In the genomic region with DNA sequence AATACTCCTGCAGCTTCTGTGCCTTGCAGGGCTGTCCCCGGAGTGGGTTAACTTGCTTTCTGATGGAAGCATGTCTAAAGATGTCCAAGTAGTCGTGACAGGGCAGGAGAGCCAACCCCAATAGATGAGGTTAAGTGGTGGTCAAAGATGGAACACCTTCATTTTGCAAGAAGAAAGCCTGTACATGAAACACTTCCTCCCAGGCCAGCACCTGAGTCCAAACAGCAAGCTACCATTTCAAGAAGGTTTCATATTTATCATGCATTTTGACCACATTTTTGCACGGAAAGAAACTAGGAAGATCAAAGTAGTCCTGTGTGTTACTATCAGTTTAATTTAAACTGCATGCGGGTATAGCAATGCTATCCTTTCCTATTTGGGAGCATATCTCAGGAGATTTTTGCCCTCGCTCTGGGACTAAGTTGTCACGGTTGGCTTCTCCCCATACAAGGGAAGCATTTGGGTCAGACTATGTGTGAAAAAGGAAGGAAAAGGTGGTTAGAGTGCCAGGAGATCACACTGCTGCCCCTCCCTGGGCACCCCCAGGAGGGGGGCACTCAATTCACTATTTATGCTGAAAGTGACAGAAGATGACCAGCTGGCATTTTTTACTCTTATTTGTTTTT, we compare ENCODE assay signal across 8 cellular contexts.
DNase-seq lines count a peak whose midpoint lies in the region; ATAC-seq and TF ChIP-seq lines count a peak whose summit lies in the region.

No MANE protein-coding gene starts in this region.

- no peak for TF ChIP-seq POLR2A in vagina (IDR thresholded peaks at IDR 0.05)

- H3K4me3 ChIP-seq in fibroblast of lung (replicated peaks in 1 of 4; ENCODE audit: control extremely low read depth in 1 of 4, insufficient read depth in 1 of 4, low read depth in 3 of 4, low read length in 4 of 4): peak overlapping the region; percentile 44 to 57 (median 48)
- peak overlapping the region; percentile 20 to 34 for H3K4me3 ChIP-seq in vagina
- H3K4me3 ChIP-seq in effector memory CD4-positive, alpha-beta T cell (ENCODE audit: insufficient read depth, low read depth, low read length, poor library complexity, severe bottlenecking): no peak overlapping the region

- H4K20me1 ChIP-seq in fibroblast of lung (ENCODE audit: control insufficient read depth, extremely low read depth, insufficient read depth, low read length): no peaks in the 10 kb centered on the region

- H3K9me3 ChIP-seq in fibroblast of lung (ENCODE audit: control insufficient read depth, insufficient read depth, low read depth, low read length) (no peaks in the 10 kb centered on the region), vagina (no peaks in the 10 kb centered on the region)
- H3K9me3 ChIP-seq in effector memory CD4-positive, alpha-beta T cell (ENCODE audit: control insufficient read depth, low read length): no peaks in the 10 kb centered on the region

- peaks cover 0 to 2% (median 0%) of the 10 kb centered on the region in 3 donors for H3K27me3 Mint-ChIP-seq in CD14-positive monocyte (ENCODE audit: low read depth in 3 of 3)

- H3K79me2 ChIP-seq in fibroblast of lung (ENCODE audit: control insufficient read depth, insufficient read depth, low read length): no peaks in the 10 kb centered on the region

- H3K4me1 ChIP-seq in fibroblast of lung (ENCODE audit: control insufficient read depth, extremely low read depth, insufficient read depth, low read length): peaks cover 8% of the 10 kb centered on the region
- H3K4me1 ChIP-seq in vagina: peaks cover 8% of the 10 kb centered on the region
- no peaks in the 10 kb centered on the region for H3K4me1 ChIP-seq in effector memory CD4-positive, alpha-beta T cell (ENCODE audit: control insufficient read depth, insufficient read depth, low read length, poor library complexity, severe bottlenecking)

- H3K9ac ChIP-seq in fibroblast of lung (ENCODE audit: insufficient read depth, low read length): peak overlapping the region; percentile 20

- H3K36me3 ChIP-seq in fibroblast of lung (ENCODE audit: control insufficient read depth, insufficient read depth, low read length) (no peaks in the 10 kb centered on the region), vagina (no peaks in the 10 kb centered on the region)
- H3K36me3 ChIP-seq in effector memory CD4-positive, alpha-beta T cell (ENCODE audit: control insufficient read depth, insufficient read depth, low read length): no peaks in the 10 kb centered on the region

- H3K4me1 Mint-ChIP-seq in CD14-positive monocyte: peaks cover 16% of the 10 kb centered on the region

- intact Hi-C loops in CD14-positive monocyte (cut with micrococcal nuclease): no loop called here
- intact Hi-C loops in vagina (cut with DNase I): no loop called here

- H3K4me2 ChIP-seq in fibroblast of lung (ENCODE audit: extremely low read depth, insufficient read depth, low read length): peak overlapping the region; percentile 97

- H3K36me3 Mint-ChIP-seq in CD14-positive monocyte: no peaks in the 10 kb centered on the region

- no peak for DNase-seq in CD14-positive monocyte (ENCODE audit: low spot score)
- DNase-seq in fibroblast of lung (ENCODE audit: low read depth in 2 of 2): no peak
- DNase-seq in vagina (ENCODE audit: extremely low spot score in 2 of 2): no peak
- no peak for DNase-seq in COR-L47 (lab: John Stamatoyannopoulos, UW)
- no peak for DNase-seq in effector memory CD4-positive, alpha-beta T cell
- no peak for DNase-seq in pons (ENCODE audit: low spot score)

- H3K4me3 Mint-ChIP-seq in CD14-positive monocyte: peak overlapping the region; percentile 77 to 96

- H3K27ac ChIP-seq in fibroblast of lung (ENCODE audit: insufficient read depth, low read length) (peak overlapping the region; percentile 60), vagina (no peak overlapping the region)
- no peak overlapping the region for H3K27ac ChIP-seq in effector memory CD4-positive, alpha-beta T cell (ENCODE audit: insufficient read depth, low read length, poor library complexity, severe bottlenecking)

- H3K9me3 Mint-ChIP-seq in CD14-positive monocyte: no peaks in the 10 kb centered on the region

- H3K27me3 ChIP-seq in fibroblast of lung (ENCODE audit: control insufficient read depth, insufficient read depth, low read length): no peaks in the 10 kb centered on the region
- H3K27me3 ChIP-seq in vagina: no peaks in the 10 kb centered on the region
- H3K27me3 ChIP-seq in effector memory CD4-positive, alpha-beta T cell (replicated peaks; ENCODE audit: control insufficient read depth, insufficient read depth, low read length, poor library complexity, severe bottlenecking): no peaks in the 10 kb centered on the region

- ATAC-seq in GM19452 (IDR thresholded peaks at IDR 0.05; ENCODE audit: unreplicated experiment) (peak; percentile 37), HG03521 (IDR thresholded peaks at IDR 0.05; ENCODE audit: unreplicated experiment) (peak; percentile 31)

- TF ChIP-seq CTCF in CD14-positive monocyte (IDR thresholded peaks at IDR 0.05): no peak
- no peak for TF ChIP-seq CTCF in fibroblast of lung (conservative IDR thresholded peaks at IDR 0.05 in 1 of 2, IDR thresholded peaks at IDR 0.05 in 1 of 2; ENCODE audit: low read depth in 1 of 2, low read length in 2 of 2)
- no peak for TF ChIP-seq CTCF in vagina (IDR thresholded peaks at IDR 0.05)

- no peak overlapping the region for H2AFZ ChIP-seq in fibroblast of lung (ENCODE audit: low read length)

- H3K27ac Mint-ChIP-seq in CD14-positive monocyte: peak overlapping the region in 2 of 7 donors; percentile 38 to 57
